Comparison of ENCODE assay signal across 20 cellular contexts in genomic region chr16:86077243-86077940, GRCh38.
"Had no signal": no experiment of that assay in that cellular context is flagged by ENCODE, and none has a peak within 500 bp of the region (broad histone marks: within the 10 kb centered on the region; RNA-seq: fewer than 3 reads in every experiment).

No MANE protein-coding gene starts in this region.

- H3K4me3 Mint-ChIP-seq: activated CD4-positive, alpha-beta T cell treated with anti-CD3 and anti-CD28 coated beads, Interleukin-2, amount 10 ng/mL, durations not matched to agents 24 days and 14 days; activated CD8-positive, alpha-beta T cell treated with anti-CD3 and anti-CD28 coated beads for 36 hours; activated naive CD4-positive, alpha-beta T cell treated with anti-CD3 and anti-CD28 coated beads for 36 hours; activated T-helper 17 cell treated with anti-CD3 and anti-CD28 coated beads, Interleukin-2, amount 50 U/mL, for 72 hours; central memory CD8-positive, alpha-beta T cell; naive thymus-derived CD8-positive, alpha-beta T cell; stimulated activated naive B cell treated with anti-CD40 and anti-IgM and Interleukin-4, amounts not matched to agents 10 μg/mL and 1 μg/mL and 100 μg/mL, for 72 hours had no signal

- ATAC-seq: activated CD8-positive, alpha-beta T cell treated with anti-CD3 and anti-CD28 coated beads for 36 hours; activated T-helper 17 cell treated with anti-CD3 and anti-CD28 coated beads, Interleukin-2, amount 50 U/mL, for 72 hours; heart right ventricle; left ventricle myocardium superior; naive thymus-derived CD8-positive, alpha-beta T cell; right lobe of liver; stimulated activated naive B cell treated with anti-CD40 and anti-IgM and Interleukin-4, amounts not matched to agents 10 μg/mL and 1 μg/mL and 100 μg/mL, for 72 hours had no signal

- H3K36me3 Mint-ChIP-seq: brain; naive thymus-derived CD8-positive, alpha-beta T cell; stimulated activated naive B cell treated with anti-CD40 and anti-IgM and Interleukin-4, amounts not matched to agents 10 μg/mL and 1 μg/mL and 100 μg/mL, for 72 hours had no signal

- H3K4me3 ChIP-seq: heart right ventricle, mucosa of descending colon, ovary, right lobe of liver, smooth muscle cell, tibial artery, vagina had no signal

- H3K27ac ChIP-seq: heart right ventricle, ovary, right lobe of liver, tibial artery, vagina had no signal

- H3K4me1 Mint-ChIP-seq: activated CD4-positive, alpha-beta T cell treated with anti-CD3 and anti-CD28 coated beads, Interleukin-2, amount 10 ng/mL, durations not matched to agents 24 days and 14 days; activated T-helper 17 cell treated with anti-CD3 and anti-CD28 coated beads, Interleukin-2, amount 50 U/mL, for 72 hours; central memory CD8-positive, alpha-beta T cell; naive thymus-derived CD8-positive, alpha-beta T cell; stimulated activated naive B cell treated with anti-CD40 and anti-IgM and Interleukin-4, amounts not matched to agents 10 μg/mL and 1 μg/mL and 100 μg/mL, for 72 hours had no signal

- DNase-seq: activated CD4-positive, alpha-beta T cell treated with anti-CD3 and anti-CD28 coated beads, Interleukin-2, amount 10 ng/mL, durations not matched to agents 24 days and 14 days; activated CD8-positive, alpha-beta T cell treated with anti-CD3 and anti-CD28 coated beads for 36 hours; activated naive CD4-positive, alpha-beta T cell treated with anti-CD3 and anti-CD28 coated beads for 36 hours; activated T-cell treated with anti-CD3 and anti-CD28 coated beads, Interleukin-2, amount 50 U/mL, for 1 hour; cortex of kidney; heart right ventricle; left ventricle myocardium superior; stimulated activated naive B cell treated with anti-CD40 and anti-IgM and Interleukin-4, amounts not matched to agents 10 μg/mL and 1 μg/mL and 100 μg/mL, for 72 hours; T-helper 1 cell; T-helper 9 cell had no signal

- H3K27me3 ChIP-seq: ovary, vagina had no signal

- H3K4me1 ChIP-seq: heart right ventricle, right lobe of liver, tibial artery, vagina had no signal

- H3K9me3 Mint-ChIP-seq: activated CD4-positive, alpha-beta T cell treated with anti-CD3 and anti-CD28 coated beads, Interleukin-2, amount 10 ng/mL, durations not matched to agents 24 days and 14 days; activated CD8-positive, alpha-beta T cell treated with anti-CD3 and anti-CD28 coated beads for 36 hours; activated naive CD4-positive, alpha-beta T cell treated with anti-CD3 and anti-CD28 coated beads for 36 hours; activated T-helper 17 cell treated with anti-CD3 and anti-CD28 coated beads, Interleukin-2, amount 50 U/mL, for 72 hours; central memory CD8-positive, alpha-beta T cell; naive thymus-derived CD8-positive, alpha-beta T cell; stimulated activated naive B cell treated with anti-CD40 and anti-IgM and Interleukin-4, amounts not matched to agents 10 μg/mL and 1 μg/mL and 100 μg/mL, for 72 hours had no signal

- H3K9me3 ChIP-seq: heart right ventricle, mucosa of descending colon, ovary, right lobe of liver, tibial artery, vagina had no signal

- H3K27ac Mint-ChIP-seq: activated CD4-positive, alpha-beta T cell treated with anti-CD3 and anti-CD28 coated beads, Interleukin-2, amount 10 ng/mL, durations not matched to agents 24 days and 14 days; activated CD8-positive, alpha-beta T cell treated with anti-CD3 and anti-CD28 coated beads for 36 hours; activated naive CD4-positive, alpha-beta T cell treated with anti-CD3 and anti-CD28 coated beads for 36 hours; activated T-helper 17 cell treated with anti-CD3 and anti-CD28 coated beads, Interleukin-2, amount 50 U/mL, for 72 hours; brain; naive thymus-derived CD8-positive, alpha-beta T cell; stimulated activated naive B cell treated with anti-CD40 and anti-IgM and Interleukin-4, amounts not matched to agents 10 μg/mL and 1 μg/mL and 100 μg/mL, for 72 hours had no signal

- H3K4me2 ChIP-seq: smooth muscle cell had no signal

- H3K36me3 ChIP-seq: heart right ventricle, ovary, right lobe of liver, tibial artery, vagina had no signal
